ENCODE assay signal across 9 cellular contexts in genomic region chr14:93892923-93893549, GRCh38. TPM values are rescaled to one million over a fixed set of nuclear protein-coding genes. Genes with fewer than 3 reads are reported as not detected.
DNase-seq lines count a peak whose midpoint lies in the region; ATAC-seq lines count a peak whose summit lies in the region.
"Had no signal": no experiment of that assay in that cellular context is flagged by ENCODE, and none has a peak within 500 bp of the region (broad histone marks: within the 10 kb centered on the region; RNA-seq: fewer than 3 reads in every experiment).

No MANE protein-coding gene starts in this region.

- peaks cover 0 to under 1% (median 0%) of the 10 kb centered on the region in 9 donors for H3K9me3 Mint-ChIP-seq in naive thymus-derived CD8-positive, alpha-beta T cell

- H3K4me1 Mint-ChIP-seq in naive thymus-derived CD8-positive, alpha-beta T cell: peaks cover 0 to 3% (median 0%) of the 10 kb centered on the region in 4 donors
- H3K4me1 Mint-ChIP-seq: IgD-negative memory B cell had no signal

- DNase-seq in C1 segment of cervical spinal cord (lab: John Stamatoyannopoulos, UW): peak in 11 of 14 donors; percentile 6 to 66 (median 36)
- peak; percentile 52 for DNase-seq in NCI-H460 (ENCODE audit: extremely low read depth, low read depth)
- peak; percentile 67 for DNase-seq in activated T-cell treated with anti-CD3 and anti-CD28 coated beads for 1 hour (ENCODE audit: low read depth)
- DNase-seq in naive thymus-derived CD8-positive, alpha-beta T cell: peak; percentile 17 to 81 (median 60)
- DNase-seq in stimulated activated CD8-positive, alpha-beta memory T cell treated with anti-CD3 and anti-CD28 coated beads, Interleukin-7, amount 100 ng/mL, for 48 hours (ENCODE audit: extremely low read depth in 1 of 2, low read depth in 1 of 2): peak; percentile 35 to 45

- peaks cover 11 to 38% (median 20%) of the 10 kb centered on the region in 5 donors for H3K27me3 Mint-ChIP-seq in naive thymus-derived CD8-positive, alpha-beta T cell

- no peak overlapping the region for H3K4me3 Mint-ChIP-seq in naive thymus-derived CD8-positive, alpha-beta T cell

- peak; percentile 56 for ATAC-seq in GM19351 (IDR thresholded peaks at IDR 0.05; ENCODE audit: unreplicated experiment)
- ATAC-seq in esophagus mucosa: peak; percentile 65
- peak; percentile 48 to 76 for ATAC-seq in naive thymus-derived CD8-positive, alpha-beta T cell
- no peak for ATAC-seq in HG03135 (IDR thresholded peaks at IDR 0.05; ENCODE audit: unreplicated experiment)

- H3K36me3 Mint-ChIP-seq in naive thymus-derived CD8-positive, alpha-beta T cell: no peaks in the 10 kb centered on the region
- H3K36me3 Mint-ChIP-seq: IgD-negative memory B cell had no signal

- no peak overlapping the region for H3K27ac Mint-ChIP-seq in naive thymus-derived CD8-positive, alpha-beta T cell
- H3K27ac Mint-ChIP-seq: IgD-negative memory B cell had no signal

- POLR2A ChIA-PET in naive thymus-derived CD8-positive, alpha-beta T cell (lab: Charles Lee): no interaction called here

RNA-seq across cellular contexts. Expression of gene FAM181A, which starts 34.1 kb away (rescaled TPM):
- total RNA-seq in NCI-H460 (2014; rRNA removed; shearing (Covaris generic)): not detected in 2 replicates
- not detected in 2 replicates for polyA plus RNA-seq in NCI-H460 (2014; cell fraction: nucleus; rRNA removed)
- not detected for total RNA-seq in esophagus mucosa
- not detected for total RNA-seq in naive thymus-derived CD8-positive, alpha-beta T cell
- polyA plus RNA-seq in naive thymus-derived CD8-positive, alpha-beta T cell: not detected
- polyA plus RNA-seq: IgD-negative memory B cell had no signal
